12 cellular contexts compared by ENCODE assay signal in genomic region chrX:105882581-105883275, GRCh38.
DNase-seq lines count a peak whose midpoint lies in the region; ATAC-seq and TF ChIP-seq lines count a peak whose summit lies in the region.
"Had no signal": no experiment of that assay in that cellular context is flagged by ENCODE, and none has a peak within 500 bp of the region (broad histone marks: within the 10 kb centered on the region; RNA-seq: fewer than 3 reads in every experiment).

No MANE protein-coding gene starts in this region.

- H2BK12ac ChIP-seq in mesenchymal stem cell (ENCODE audit: low read length in 2 of 2) = no peak overlapping the region

- H3K4me2 ChIP-seq in mesenchymal stem cell (ENCODE audit: low read length, poor library complexity, severe bottlenecking) = no peak overlapping the region

- H3K27ac ChIP-seq in mesenchymal stem cell (ENCODE audit: low read length, poor library complexity, severe bottlenecking) = no peak overlapping the region
- no peak overlapping the region for H3K27ac ChIP-seq in esophagus muscularis mucosa (replicated peaks in 1 of 4)
- H3K27ac ChIP-seq in right atrium auricular region = no peak overlapping the region

- no peak overlapping the region for H3K14ac ChIP-seq in mesenchymal stem cell (ENCODE audit: low read length in 2 of 2)

- TF ChIP-seq EP300 in esophagus muscularis mucosa (IDR thresholded peaks at IDR 0.05) = no peak

- H2AK5ac ChIP-seq in mesenchymal stem cell (ENCODE audit: low read length, severe bottlenecking) = no peak overlapping the region

- H2AFZ ChIP-seq in mesenchymal stem cell (ENCODE audit: low read depth, low read length) = no peak overlapping the region

- no peak overlapping the region for H3K4ac ChIP-seq in mesenchymal stem cell (ENCODE audit: low read depth in 1 of 2, low read length in 2 of 2)

- no peak overlapping the region for H3K4me3 ChIP-seq in mesenchymal stem cell (ENCODE audit: insufficient read depth in 1 of 2, low read depth in 1 of 2, low read length in 2 of 2)
- no peak overlapping the region for H3K4me3 ChIP-seq in esophagus muscularis mucosa
- no peak overlapping the region for H3K4me3 ChIP-seq in right atrium auricular region

- H3K27me3 ChIP-seq in mesenchymal stem cell (ENCODE audit: control insufficient read depth in 1 of 2, insufficient read depth in 1 of 2, low read length in 2 of 2) (peaks cover 0 to 5% of the 10 kb centered on the region in 2 experiments), esophagus muscularis mucosa (no peaks in the 10 kb centered on the region), right atrium auricular region (no peaks in the 10 kb centered on the region)

- no peak overlapping the region for H2BK5ac ChIP-seq in mesenchymal stem cell (ENCODE audit: low read depth, low read length, poor library complexity, severe bottlenecking)

- no peak overlapping the region for H3K23ac ChIP-seq in mesenchymal stem cell (ENCODE audit: low read length in 2 of 2)

- H4K91ac ChIP-seq in mesenchymal stem cell (ENCODE audit: low read length) = no peak overlapping the region

- no peak overlapping the region for H3K18ac ChIP-seq in mesenchymal stem cell (ENCODE audit: low read depth in 1 of 2, low read length in 2 of 2)

- no peak overlapping the region for H2BK120ac ChIP-seq in mesenchymal stem cell (ENCODE audit: low read depth, low read length)

- no peaks in the 10 kb centered on the region for H3K79me1 ChIP-seq in mesenchymal stem cell (replicated peaks; ENCODE audit: low read length, poor library complexity, severe bottlenecking)

- no peak for TF ChIP-seq POLR2A in esophagus muscularis mucosa (IDR thresholded peaks at IDR 0.05; ENCODE audit: low read depth)

- no peak overlapping the region for H3K9ac ChIP-seq in mesenchymal stem cell (ENCODE audit: low read length)

- ATAC-seq in GM21381 (IDR thresholded peaks at IDR 0.05; ENCODE audit: unreplicated experiment) = no peak
- ATAC-seq: naive thymus-derived CD4-positive, alpha-beta T cell had no signal

- no peaks in the 10 kb centered on the region for H3K36me3 ChIP-seq in mesenchymal stem cell (ENCODE audit: control insufficient read depth in 1 of 2, insufficient read depth in 2 of 2, low read depth in 1 of 2, low read length in 2 of 2)
- no peaks in the 10 kb centered on the region for H3K36me3 ChIP-seq in esophagus muscularis mucosa
- H3K36me3 ChIP-seq in right atrium auricular region = no peaks in the 10 kb centered on the region

- TF ChIP-seq CTCF in esophagus muscularis mucosa (IDR thresholded peaks at IDR 0.05) = no peak
- no peak for TF ChIP-seq CTCF in right atrium auricular region (IDR thresholded peaks at IDR 0.05)

- intact Hi-C loops in esophagus muscularis mucosa (cut with DNase I) = no loop called here

- DNase-seq in DMS53 (lab: John Stamatoyannopoulos, UW) (peak; percentile 69), NCI-H2029 (lab: John Stamatoyannopoulos, UW) (peak; percentile 12), astrocyte of the hippocampus (ENCODE audit: low read depth, low spot score) (peak; percentile 33), mesenchymal stem cell (peak; percentile 79), esophagus muscularis mucosa (ENCODE audit: extremely low spot score) (no peak), right atrium auricular region (ENCODE audit: low spot score) (no peak)
- DNase-seq: activated B cell treated with CpG ODN at 0.5 μM for 24 hours; effector CD8-positive, alpha-beta T cell; HFFc6; naive thymus-derived CD4-positive, alpha-beta T cell; NK-92 treated with Interleukin-12 subunit alpha and Interleukin-12 subunit beta, amount 100 ng/mL, for 24 hours had no signal

- H2BK15ac ChIP-seq in mesenchymal stem cell (ENCODE audit: low read depth, poor library complexity, severe bottlenecking) = no peak overlapping the region

- H3K4me1 ChIP-seq in mesenchymal stem cell (ENCODE audit: control insufficient read depth, insufficient read depth, low read depth, low read length) = no peaks in the 10 kb centered on the region
- no peaks in the 10 kb centered on the region for H3K4me1 ChIP-seq in esophagus muscularis mucosa
- no peaks in the 10 kb centered on the region for H3K4me1 ChIP-seq in right atrium auricular region

- H3K9me3 ChIP-seq in mesenchymal stem cell (ENCODE audit: control insufficient read depth, low read length) = no peaks in the 10 kb centered on the region
- H3K9me3 ChIP-seq in esophagus muscularis mucosa = no peaks in the 10 kb centered on the region
- no peaks in the 10 kb centered on the region for H3K9me3 ChIP-seq in right atrium auricular region

- H4K8ac ChIP-seq in mesenchymal stem cell (ENCODE audit: low read length) = no peak overlapping the region

- WGBS in mesenchymal stem cell = no CpG with 5 or more reads among the region's 3 CpGs
- WGBS in esophagus muscularis mucosa = 44% methylated on average over 3 of the region's 3 CpGs

Comparison
In these comparisons a context has a peak if more than half of its experiments do, and no peak if none do; other contexts are left out.
1. DNase-seq: peak in DMS53 (single experiment), NCI-H2029 (single experiment), astrocyte of the hippocampus (single experiment) and mesenchymal stem cell (single experiment); none in esophagus muscularis mucosa (single experiment) and right atrium auricular region (single experiment).